ENCODE assay signal across 1 cellular context in genomic region chr2:31987454-31987853, GRCh38.
A peak's percentile ranks its signal among the peaks of the same experiment; 100 is the strongest.
TF ChIP-seq lines count a peak whose summit lies in the region.

No MANE protein-coding gene starts in this region.

TF ChIP-seq in K562, 482 proteins besides CTCF, POLR2A, EP300 and RAD21:
- 0 out of 2 replicates have a peak, but pooled peaks have one; percentile 14 for TF ChIP-seq JUN (IDR thresholded peaks at IDR 0.05; ENCODE audit: borderline replicate concordance, low read depth, low read length)
- TF ChIP-seq JUN (CRISPR knock-in tag; IDR thresholded peaks at IDR 0.05; ENCODE audit: borderline replicate concordance), result no peak
- TF ChIP-seq ZBTB11 (CRISPR knock-in tag; IDR thresholded peaks at IDR 0.05), result no peak
- TF ChIP-seq ATF7 (IDR thresholded peaks at IDR 0.05), result peak; percentile 27; the same call in 1 of the 2 replicates
- TF ChIP-seq GTF3C2 (IDR thresholded peaks at IDR 0.05; ENCODE audit: borderline replicate concordance, extremely low read depth, insufficient read length), result no peak
- no peak for TF ChIP-seq DACH1 (IDR thresholded peaks at IDR 0.05; ENCODE audit: partially characterized antibody)
- peak; percentile 89 for TF ChIP-seq ATF3 (IDR thresholded peaks at IDR 0.05)
- TF ChIP-seq ATF3 (CRISPR knock-in tag; conservative IDR thresholded peaks at IDR 0.05), result no peak
- TF ChIP-seq PYGO2 (tag; IDR thresholded peaks at IDR 0.05), result no peak
- no peak; the same call in 1 of the 2 replicates for TF ChIP-seq JUND (IDR thresholded peaks at IDR 0.05; ENCODE audit: borderline replicate concordance, low read depth, low read length)
- peak; percentile 14; the same call in 1 of the 3 replicates for TF ChIP-seq JUND (tag; IDR thresholded peaks at IDR 0.05; ENCODE audit: borderline replicate concordance, low read depth, low read length)
- no peak for TF ChIP-seq ZNF146 (CRISPR knock-in tag; IDR thresholded peaks at IDR 0.05; ENCODE audit: unreplicated experiment)
- no peak for TF ChIP-seq EHMT2 (IDR thresholded peaks at IDR 0.05)
- no peak for TF ChIP-seq KLF6 (CRISPR knock-in tag; IDR thresholded peaks at IDR 0.05; ENCODE audit: borderline replicate concordance)
- no peak for TF ChIP-seq NFRKB (IDR thresholded peaks at IDR 0.05; ENCODE audit: low read depth)
- no peak for TF ChIP-seq ZC3H11A (IDR thresholded peaks at IDR 0.05; ENCODE audit: low read depth, low read length)
- no peak for TF ChIP-seq HDAC3 (IDR thresholded peaks at IDR 0.05; ENCODE audit: borderline replicate concordance, partially characterized antibody)
- no peak for TF ChIP-seq TARDBP (IDR thresholded peaks at IDR 0.05)
- no peak for TF ChIP-seq TFAM (CRISPR knock-in tag; conservative IDR thresholded peaks at IDR 0.05)
- no peak for TF ChIP-seq NKRF (IDR thresholded peaks at IDR 0.05; ENCODE audit: borderline replicate concordance)
- TF ChIP-seq TAF7 (tag; IDR thresholded peaks at IDR 0.05), result no peak
- no peak for TF ChIP-seq ARID2 (IDR thresholded peaks at IDR 0.05)
- no peak for TF ChIP-seq ZNF551 (CRISPR knock-in tag; IDR thresholded peaks at IDR 0.05)
- no peak for TF ChIP-seq FUS (optimal IDR thresholded peaks at IDR 0.05; ENCODE audit: low read depth, low read length)
- no peak for TF ChIP-seq PTRF (tag; IDR thresholded peaks at IDR 0.05)
- no peak for TF ChIP-seq ZNF445 (CRISPR knock-in tag; IDR thresholded peaks at IDR 0.05; ENCODE audit: low read depth)
- no peak for TF ChIP-seq VEZF1 (CRISPR knock-in tag; IDR thresholded peaks at IDR 0.05)
- no peak for TF ChIP-seq ZNF507 (tag; conservative IDR thresholded peaks at IDR 0.05)
- TF ChIP-seq MEF2A (IDR thresholded peaks at IDR 0.05; ENCODE audit: control insufficient read depth, low read depth, low read length), result peak; percentile 62
- TF ChIP-seq ZNF561 (CRISPR knock-in tag; conservative IDR thresholded peaks at IDR 0.05), result no peak
- no peak for TF ChIP-seq MAFG (tag; conservative IDR thresholded peaks at IDR 0.05)
- no peak for TF ChIP-seq TRIM28 (IDR thresholded peaks at IDR 0.05)
- no peak for TF ChIP-seq ZNF274 (IDR thresholded peaks at IDR 0.05; ENCODE audit: borderline replicate concordance, low read depth, low read length)
- TF ChIP-seq MED1 (CRISPR knock-in tag; IDR thresholded peaks at IDR 0.05; ENCODE audit: borderline replicate concordance), result no peak
- TF ChIP-seq REST (CRISPR knock-in tag; IDR thresholded peaks at IDR 0.05; ENCODE audit: low read depth), result no peak
- no peak for TF ChIP-seq POLR3A (IDR thresholded peaks at IDR 0.05; ENCODE audit: borderline replicate concordance, extremely low read depth, insufficient read depth, insufficient read length)
